In genomic region chr5:115859378-115859777, GRCh38 we compare ENCODE assay signal across 15 cellular contexts. TPM values are rescaled to one million over a fixed set of nuclear protein-coding genes. Genes with fewer than 3 reads are reported as not detected.
DNase-seq lines count a peak whose midpoint lies in the region; ATAC-seq and TF ChIP-seq lines count a peak whose summit lies in the region.
"Had no signal": no experiment of that assay in that cellular context is flagged by ENCODE, and none has a peak within 500 bp of the region (broad histone marks: within the 10 kb centered on the region; RNA-seq: fewer than 3 reads in every experiment).

No MANE protein-coding gene starts in this region.

- CTCF ChIA-PET in IMR-90 (lab: Yijun Ruan, JAX), result no interaction called here

- in situ Hi-C loops in IMR-90 (cut with MboI; ENCODE audit: low sequenced_read_pairs), result no loop called here

- H3K27me3 Mint-ChIP-seq in immature natural killer cell (ENCODE audit: low read depth in 3 of 3), result peaks cover 0 to 4% (median 1%) of the 10 kb centered on the region in 3 donors

- H3K4me1 Mint-ChIP-seq in immature natural killer cell, result peaks cover 7 to 24% of the 10 kb centered on the region in 2 donors

- no peak overlapping the region for H3K27ac Mint-ChIP-seq in immature natural killer cell

- H3K9ac ChIP-seq in IMR-90 (ENCODE audit: low read depth, low read length), result no peak overlapping the region
- H3K9ac ChIP-seq: BLaER1 treated with 17β-estradiol and CSF1 and Interleukin-3, amounts not matched to agents 10 nM and 100 nM had no signal

- no peak overlapping the region for H3K14ac ChIP-seq in IMR-90 (replicated peaks; ENCODE audit: low read depth, low read length)

- BruUV-seq in IMR-90 (replicated peaks; lab: Mats Ljungman, UMichigan), result no TSS peak

- TF ChIP-seq RAD21 in IMR-90 (IDR thresholded peaks at IDR 0.05; ENCODE audit: low read length), result no peak

- DNase-seq in GM03348 (ENCODE audit: low spot score) (peak; percentile 27), IMR-90 (no peak), fibroblast of gingiva (ENCODE audit: low read depth) (peak; percentile 10), tibial artery (no peak), immature natural killer cell (no peak), DMS53 (lab: John Stamatoyannopoulos, UW) (no peak)
- DNase-seq: ACHN, DMS 273 treated with DMSO at 0.1 percent for 48 hours, Karpas-422, NCI-H1417 treated with DMSO at 0.1 percent for 48 hours, NCI-H2029, NCI-H2171 treated with DMSO at 0.1 percent for 48 hours, NCI-H524 had no signal

- no peak overlapping the region for H3K4me3 ChIP-seq in IMR-90 (ENCODE audit: insufficient read depth, low read depth, low read length)
- H3K4me3 ChIP-seq in tibial artery, result no peak overlapping the region
- H3K4me3 ChIP-seq: BLaER1 treated with 17β-estradiol and CSF1 and Interleukin-3, amounts not matched to agents 10 nM and 100 nM had no signal

- intact Hi-C loops in IMR-90 (cut with micrococcal nuclease) (no loop called here), tibial artery (cut with DNase I; ENCODE audit: low total_unique reads) (no loop called here)

- H3K18ac ChIP-seq in IMR-90 (ENCODE audit: low read depth, low read length), result no peak overlapping the region

- no peak overlapping the region for H4K5ac ChIP-seq in IMR-90 (ENCODE audit: low read depth, low read length)

- H2BK5ac ChIP-seq in IMR-90 (ENCODE audit: low read depth, low read length, poor library complexity, severe bottlenecking), result no peak overlapping the region

- dilution Hi-C loops in IMR-90 (cut with HindIII; ENCODE audit: low sequenced_read_pairs, unreplicated experiment), result no loop called here

- no peak overlapping the region for H3K23ac ChIP-seq in IMR-90 (ENCODE audit: low read depth, low read length)

- H3K27ac ChIP-seq in IMR-90 (ENCODE audit: insufficient read depth, low read length) (no peak overlapping the region), tibial artery (peak overlapping the region; percentile 34 to 55)
- H3K27ac ChIP-seq: BLaER1 treated with 17β-estradiol and CSF1 and Interleukin-3, amounts not matched to agents 10 nM and 100 nM had no signal

- peaks cover 0 to 3% (median 0%) of the 10 kb centered on the region in 6 donors for H3K9me3 Mint-ChIP-seq in immature natural killer cell

- H2AK5ac ChIP-seq in IMR-90 (ENCODE audit: low read depth, low read length), result no peak overlapping the region

- no peak overlapping the region for H2AK9ac ChIP-seq in IMR-90 (replicated peaks; ENCODE audit: low read depth, low read length, poor library complexity)

- H3K4ac ChIP-seq in IMR-90 (ENCODE audit: low read depth, low read length), result no peak overlapping the region

- H2BK15ac ChIP-seq in IMR-90 (ENCODE audit: low read depth, low read length), result no peak overlapping the region

- ATAC-seq in IMR-90 (ENCODE audit: low read depth) (peak; percentile 24; the same call in 1 of the 2 replicates), GM19035 (IDR thresholded peaks at IDR 0.05; ENCODE audit: unreplicated experiment) (no peak)

- POLR2A ChIA-PET in IMR-90 (lab: Charles Lee; ENCODE audit: unreplicated experiment), result no interaction called here

- H4K91ac ChIP-seq in IMR-90 (ENCODE audit: insufficient read depth, low read depth, low read length), result no peak overlapping the region

- no peak overlapping the region for H2BK20ac ChIP-seq in IMR-90 (ENCODE audit: low read depth, low read length)

- H3K4me2 ChIP-seq in IMR-90 (ENCODE audit: low read depth, low read length), result no peak overlapping the region
- H3K4me2 ChIP-seq: BLaER1 treated with 17β-estradiol and CSF1 and Interleukin-3, amounts not matched to agents 10 nM and 100 nM had no signal

- peaks cover 42% of the 10 kb centered on the region for H4K20me1 ChIP-seq in IMR-90 (ENCODE audit: insufficient read depth, low read length)

- H3K36me3 ChIP-seq in IMR-90 (ENCODE audit: control insufficient read depth, insufficient read depth, low read length) (no peaks in the 10 kb centered on the region), tibial artery (no peaks in the 10 kb centered on the region)

- peaks cover 9% of the 10 kb centered on the region for H3K4me1 ChIP-seq in IMR-90 (ENCODE audit: control insufficient read depth, insufficient read depth, low read length)
- H3K4me1 ChIP-seq in tibial artery, result peaks cover 0 to 70% (median 27%) of the 10 kb centered on the region in 4 donors

- no peak for TF ChIP-seq CTCF in IMR-90 (conservative IDR thresholded peaks at IDR 0.05; ENCODE audit: low read depth, low read length)
- TF ChIP-seq CTCF in tibial artery (IDR thresholded peaks at IDR 0.05), result no peak

- peaks cover 0 to 4% (median 0%) of the 10 kb centered on the region in 3 donors for H3K36me3 Mint-ChIP-seq in immature natural killer cell

- H3K79me1 ChIP-seq in IMR-90 (ENCODE audit: low read depth in 1 of 2, low read length in 2 of 2), result peaks cover 29 to 58% of the 10 kb centered on the region in 2 experiments

- H3K27me3 ChIP-seq in IMR-90 (ENCODE audit: control insufficient read depth, insufficient read depth, low read length), result no peaks in the 10 kb centered on the region
- no peaks in the 10 kb centered on the region for H3K27me3 ChIP-seq in tibial artery
- H3K27me3 ChIP-seq: BLaER1 treated with 17β-estradiol and CSF1 and Interleukin-3, amounts not matched to agents 10 nM and 100 nM had no signal

- no peak overlapping the region for H2AFZ ChIP-seq in IMR-90 (replicated peaks; ENCODE audit: low read length, poor library complexity)

- no peak for TF ChIP-seq POLR2A in IMR-90 (IDR thresholded peaks at IDR 0.05; ENCODE audit: low read depth, low read length)

- H2BK120ac ChIP-seq in IMR-90 (ENCODE audit: low read depth, low read length), result no peak overlapping the region

- H4K8ac ChIP-seq in IMR-90 (ENCODE audit: low read depth in 2 of 2, low read length in 2 of 2), result no peak overlapping the region

- H3K4me3 Mint-ChIP-seq in immature natural killer cell, result no peak overlapping the region

- no peaks in the 10 kb centered on the region; the same call in 1 of the 2 replicates for H3K9me1 ChIP-seq in IMR-90 (ENCODE audit: insufficient read depth, low read length)

- H3K9me3 ChIP-seq in IMR-90 (ENCODE audit: control insufficient read depth, insufficient read depth, low read length), result no peaks in the 10 kb centered on the region
- H3K9me3 ChIP-seq in tibial artery, result no peaks in the 10 kb centered on the region

- H3K56ac ChIP-seq in IMR-90 (ENCODE audit: extremely low read depth, insufficient read depth, low read length), result no peak overlapping the region

TF ChIP-seq in IMR-90, 13 proteins besides CTCF, POLR2A, EP300 and RAD21:
- TF ChIP-seq MXI1 (IDR thresholded peaks at IDR 0.05; ENCODE audit: borderline replicate concordance, low read depth, low read length), result no peak
- no peak for TF ChIP-seq RCOR1 (IDR thresholded peaks at IDR 0.05; ENCODE audit: insufficient replicate concordance, low read length)
- TF ChIP-seq ELK1 (IDR thresholded peaks at IDR 0.05; ENCODE audit: borderline replicate concordance, low read depth, low read length), result no peak
- no peak for TF ChIP-seq CHD1 (IDR thresholded peaks at IDR 0.05; ENCODE audit: low read depth, low read length)
- no peak for TF ChIP-seq CEBPB (IDR thresholded peaks at IDR 0.05; ENCODE audit: low read depth, low read length)
- TF ChIP-seq MAZ (IDR thresholded peaks at IDR 0.05; ENCODE audit: borderline replicate concordance, low read depth, low read length), result no peak
- TF ChIP-seq NFE2L2 (IDR thresholded peaks at IDR 0.05; ENCODE audit: low read depth, low read length), result no peak
- TF ChIP-seq USF2 (IDR thresholded peaks at IDR 0.05; ENCODE audit: low read depth, low read length), result no peak
- TF ChIP-seq BHLHE40 (IDR thresholded peaks at IDR 0.05; ENCODE audit: low read depth, low read length), result no peak
- TF ChIP-seq SMC3 (IDR thresholded peaks at IDR 0.05; ENCODE audit: low read depth, low read length), result no peak
- no peak for TF ChIP-seq FOS (IDR thresholded peaks at IDR 0.05; ENCODE audit: low read depth, low read length)
- TF ChIP-seq RFX5 (IDR thresholded peaks at IDR 0.05; ENCODE audit: low read depth, low read length), result no peak
- no peak for TF ChIP-seq MAFK (IDR thresholded peaks at IDR 0.05; ENCODE audit: low read depth, low read length)

RNA-seq across cellular contexts. Expression of gene AP3S1, which starts 17.6 kb away (rescaled TPM):
- 21.9 and 93.9 TPM in 2 replicates for total RNA-seq in IMR-90 (2012; rRNA removed)
- 52.8 and 73.1 TPM in 2 replicates for polyA plus RNA-seq in IMR-90 (2012; rRNA removed)
- polyA plus RNA-seq in IMR-90 (2012; cell fraction: cytosol; rRNA removed), result 9.1 and 56.1 TPM in 2 replicates
- polyA plus RNA-seq in IMR-90 (2012; cell fraction: nucleus; rRNA removed; ENCODE audit: low replicate concordance), result 2.9 and 13.2 TPM in 2 replicates
- polyA plus RNA-seq in immature natural killer cell, result 10 to 100 TPM; 63.7 to 96.1 (median 71.7) TPM

RNA-seq across cellular contexts. Expression of gene ATG12, which starts 18.0 kb away (rescaled TPM):
- 95.7 and 117 TPM in 2 replicates for total RNA-seq in IMR-90 (2012; rRNA removed)
- polyA plus RNA-seq in IMR-90 (2012; rRNA removed) (55.6 and 68.0 TPM in 2 replicates), immature natural killer cell (100 to 1,000 TPM in 2 of 3 donors, 10 to 100 TPM in 1; 91.5 to 140 (median 130) TPM)
- polyA plus RNA-seq in IMR-90 (2012; cell fraction: cytosol; rRNA removed), result 9.7 and 37.2 TPM in 2 replicates
- polyA plus RNA-seq in IMR-90 (2012; cell fraction: nucleus; rRNA removed; ENCODE audit: low replicate concordance), result 11.0 and 50.0 TPM in 2 replicates

RNA-seq across cellular contexts. Expression of gene CDO1, which starts 42.9 kb away (rescaled TPM):
- 3.3 and 8.6 TPM in 2 replicates for total RNA-seq in IMR-90 (2012; rRNA removed)
- 4.8 and 7.9 TPM in 2 replicates for polyA plus RNA-seq in IMR-90 (2012; rRNA removed)
- 6.2 and 15.1 TPM in 2 replicates for polyA plus RNA-seq in IMR-90 (2012; cell fraction: cytosol; rRNA removed)
- polyA plus RNA-seq in IMR-90 (2012; cell fraction: nucleus; rRNA removed; ENCODE audit: low replicate concordance), result 2.2 and 11.1 TPM in 2 replicates
- polyA plus RNA-seq in immature natural killer cell, result not detected

Comparison
In these comparisons a context has a peak if more than half of its experiments do, and no peak if none do; other contexts are left out.
1. DNase-seq: peak in GM03348 (single experiment) and fibroblast of gingiva (single experiment); none in IMR-90 (single experiment), tibial artery (0 of 2), immature natural killer cell (0 of 3) and DMS53 (single experiment).